8 cellular contexts compared by ENCODE assay signal in the genomic region with DNA sequence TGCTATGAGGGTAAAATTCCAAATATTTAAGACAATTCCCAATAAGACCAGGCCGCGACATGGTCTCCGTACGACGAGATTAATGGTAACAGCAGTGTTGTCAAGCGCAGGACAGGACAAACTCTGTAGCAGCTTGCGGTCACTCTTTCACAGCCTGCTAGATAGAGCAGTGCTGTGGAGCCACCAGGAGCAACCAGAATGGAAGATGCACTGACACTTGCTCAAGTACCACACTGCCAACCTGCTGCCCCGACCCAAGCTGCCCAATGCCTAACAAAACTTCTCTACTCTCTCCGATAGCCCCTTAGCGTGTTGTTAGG. TPM values are rescaled to one million over a fixed set of nuclear protein-coding genes. Genes with fewer than 3 reads are reported as not detected.
A peak's percentile ranks its signal among the peaks of the same experiment; 100 is the strongest.
DNase-seq lines count a peak whose midpoint lies in the region; ATAC-seq, FAIRE-seq and TF ChIP-seq lines count a peak whose summit lies in the region.

No MANE protein-coding gene starts in this region.

- H3K4me1 ChIP-seq in kidney (ENCODE audit: control insufficient read depth in 1 of 2, insufficient read depth in 1 of 2, low read depth in 1 of 2, low read length in 2 of 2) (peaks cover 10 to 19% of the 10 kb centered on the region in 2 donors), transverse colon (peaks cover 0 to 40% (median 13%) of the 10 kb centered on the region in 4 donors)

- DNase-seq in AG04449 (ENCODE audit: low read depth, low spot score) (no peak), T-cell (no peak), kidney (no peak), transverse colon (no peak), NCI-H187 treated with DMSO at 0.1 percent for 48 hours (lab: John Stamatoyannopoulos, UW) (no peak)
- no peak for DNase-seq in activated T-helper 2 cell treated with anti-CD3 and anti-CD28 coated beads, Interferon-gamma antibody, Interleukin-2, Interleukin-4, amounts not matched to agents 10 μg/mL and 5 μg/mL and 100 μg/mL, durations not matched to agents 14 hours and 24 hours and 36 hours (ENCODE audit: low spot score)

- in situ Hi-C loops in transverse colon (cut with MboI; ENCODE audit: low pct_ligation_motif_present in 1 of 4, low pct_unique_long_range_greater_than_20kb in 1 of 4, low sequenced_read_pairs in 3 of 4) = no loop called here

- WGBS in transverse colon (ENCODE audit: low coverage in 1 of 2), 2 donors = 5 to 9% methylated on average over 3 to 10 of the region's 10 CpGs

- peak overlapping the region; percentile 68 to 92 for H3K9ac ChIP-seq in kidney (ENCODE audit: low read length in 2 of 2)

- H3K9me3 Mint-ChIP-seq in T-cell = no peaks in the 10 kb centered on the region
- H3K9me3 Mint-ChIP-seq in activated T-helper 2 cell treated with anti-CD3 and anti-CD28 coated beads, Interferon-gamma antibody, Interleukin-2, Interleukin-4, amounts not matched to agents 10 μg/mL and 5 μg/mL and 100 μg/mL, durations not matched to agents 14 hours and 24 hours and 36 hours = no peaks in the 10 kb centered on the region

- H3K36me3 ChIP-seq in kidney (ENCODE audit: control insufficient read depth in 1 of 2, insufficient read depth in 2 of 2, low read length in 2 of 2) = no peaks in the 10 kb centered on the region
- no peaks in the 10 kb centered on the region for H3K36me3 ChIP-seq in transverse colon

- FAIRE-seq in kidney (lab: Jason Lieb, UNC) = no peak

- intact Hi-C loops in kidney (cut with DNase I) (no loop called here), transverse colon (cut with DNase I; ENCODE audit: low total_unique reads) (loop anchor here (10.0 kb wide), 1 partner anchor 45 kb away; no protein-coding TSS in a partner anchor)
- intact Hi-C loops in activated T-helper 2 cell treated with anti-CD3 and anti-CD28 coated beads, Interferon-gamma antibody, Interleukin-2, Interleukin-4, amounts not matched to agents 10 μg/mL and 5 μg/mL and 100 μg/mL, durations not matched to agents 14 hours and 24 hours and 36 hours (cut with micrococcal nuclease) = no loop called here

- no peak overlapping the region for H3K4me3 Mint-ChIP-seq in T-cell
- no peak overlapping the region for H3K4me3 Mint-ChIP-seq in activated T-helper 2 cell treated with anti-CD3 and anti-CD28 coated beads, Interferon-gamma antibody, Interleukin-2, Interleukin-4, amounts not matched to agents 10 μg/mL and 5 μg/mL and 100 μg/mL, durations not matched to agents 14 hours and 24 hours and 36 hours (ENCODE audit: low read depth)

- TF ChIP-seq EP300 in transverse colon (IDR thresholded peaks at IDR 0.05; ENCODE audit: low read depth) = no peak

- H3K4me3 ChIP-seq in AG04449 (ENCODE audit: low read depth, low read length) = peak overlapping the region; percentile 73
- peak overlapping the region; percentile 93 to 97 for H3K4me3 ChIP-seq in kidney (ENCODE audit: low read length in 2 of 2)
- peak overlapping the region; percentile 2 to 70 (median 54) for H3K4me3 ChIP-seq in transverse colon

- H3K9me3 ChIP-seq in kidney (ENCODE audit: control insufficient read depth in 1 of 2, low read length in 2 of 2) (no peaks in the 10 kb centered on the region), transverse colon (no peaks in the 10 kb centered on the region)

- no peaks in the 10 kb centered on the region for H3K27me3 ChIP-seq in transverse colon

- TF ChIP-seq CTCF in AG04449 (IDR thresholded peaks at IDR 0.05; ENCODE audit: insufficient read depth, low read length, missing control alignments) = no peak
- no peak for TF ChIP-seq CTCF in kidney (IDR thresholded peaks at IDR 0.05; ENCODE audit: borderline replicate concordance, extremely low read depth, insufficient read depth)
- no peak for TF ChIP-seq CTCF in transverse colon (IDR thresholded peaks at IDR 0.05)

- CTCF ChIA-PET in AG04449 (lab: Yijun Ruan, JAX) = no interaction called here
- CTCF ChIA-PET in T-cell (lab: Charles Lee) = no interaction called here

- TF ChIP-seq POLR2A in transverse colon (IDR thresholded peaks at IDR 0.05) = no peak

- peaks cover 7 to 32% (median 27%) of the 10 kb centered on the region in 3 donors for H3K4me1 Mint-ChIP-seq in T-cell
- H3K4me1 Mint-ChIP-seq in activated T-helper 2 cell treated with anti-CD3 and anti-CD28 coated beads, Interferon-gamma antibody, Interleukin-2, Interleukin-4, amounts not matched to agents 10 μg/mL and 5 μg/mL and 100 μg/mL, durations not matched to agents 14 hours and 24 hours and 36 hours (ENCODE audit: low read depth) = peaks cover 19% of the 10 kb centered on the region

- POLR2A ChIA-PET in AG04449 (lab: Yijun Ruan, JAX) (interaction anchor here (1.0 to 1.3 kb wide), 3 partner anchors 19 to 158 kb away, joined by 3 to 5 read pairs (median 3); no protein-coding TSS in a partner anchor), T-cell (lab: Charles Lee) (interaction anchor here in 1 of 2 donors (0.6 kb wide), 1 partner anchor 155 kb away, joined by 3 read pairs; no protein-coding TSS in a partner anchor)

- H3K27ac ChIP-seq in kidney (ENCODE audit: low read depth in 2 of 2, low read length in 2 of 2) (peak overlapping the region; percentile 99), transverse colon (peak overlapping the region; percentile 93 to 98 (median 96))

- no peak overlapping the region for H3K27ac Mint-ChIP-seq in T-cell
- no peak overlapping the region for H3K27ac Mint-ChIP-seq in activated T-helper 2 cell treated with anti-CD3 and anti-CD28 coated beads, Interferon-gamma antibody, Interleukin-2, Interleukin-4, amounts not matched to agents 10 μg/mL and 5 μg/mL and 100 μg/mL, durations not matched to agents 14 hours and 24 hours and 36 hours

- ATAC-seq in GM18907 (IDR thresholded peaks at IDR 0.05; ENCODE audit: unreplicated experiment) (peak; percentile 39), HG03108 (IDR thresholded peaks at IDR 0.05; ENCODE audit: unreplicated experiment) (peak; percentile 18), T-cell (replicated peaks in 1 of 4) (peak; percentile 6 to 32 (median 12))

- H3K27me3 Mint-ChIP-seq in T-cell = no peaks in the 10 kb centered on the region
- no peaks in the 10 kb centered on the region for H3K27me3 Mint-ChIP-seq in activated T-helper 2 cell treated with anti-CD3 and anti-CD28 coated beads, Interferon-gamma antibody, Interleukin-2, Interleukin-4, amounts not matched to agents 10 μg/mL and 5 μg/mL and 100 μg/mL, durations not matched to agents 14 hours and 24 hours and 36 hours (ENCODE audit: low read depth)

- peaks cover 23% of the 10 kb centered on the region for H3K36me3 Mint-ChIP-seq in T-cell
- H3K36me3 Mint-ChIP-seq in activated T-helper 2 cell treated with anti-CD3 and anti-CD28 coated beads, Interferon-gamma antibody, Interleukin-2, Interleukin-4, amounts not matched to agents 10 μg/mL and 5 μg/mL and 100 μg/mL, durations not matched to agents 14 hours and 24 hours and 36 hours (ENCODE audit: low read depth) = peaks cover 19% of the 10 kb centered on the region

RNA-seq across cellular contexts. Expression of a gene that starts 0.6 kb away (rescaled TPM):
- total RNA-seq in T-cell (10 to 100 TPM in 2 of 5 donors, 1 to 10 TPM in 3; 6.6 to 32.4 (median 8.5) TPM), kidney (14.8 TPM), transverse colon (10 to 100 TPM in 2 of 4 donors, 1 to 10 TPM in 2; 4.6 to 18.6 (median 10.3) TPM)
- 13.9 TPM for polyA plus RNA-seq in kidney (ENCODE audit: insufficient read depth, low read depth, low replicate concordance)
- 19.4 and 20.1 TPM in 2 replicates for total RNA-seq in activated T-helper 2 cell treated with anti-CD3 and anti-CD28 coated beads, Interferon-gamma antibody, Interleukin-2, Interleukin-4, amounts not matched to agents 10 μg/mL and 5 μg/mL and 100 μg/mL, durations not matched to agents 14 hours and 24 hours and 36 hours
